ENCODE assay signal across 29 cellular contexts in genomic region chr12:104320627-104321024, GRCh38.
"Had no signal": no experiment of that assay in that cellular context is flagged by ENCODE, and none has a peak within 500 bp of the region (broad histone marks: within the 10 kb centered on the region; RNA-seq: fewer than 3 reads in every experiment).

No MANE protein-coding gene starts in this region.

- H3K27me3 ChIP-seq: neural progenitor cell, neutrophil, ovary, suprapubic skin, tibial artery, upper lobe of right lung had no signal

- H3K4me3 ChIP-seq: left ventricle myocardium inferior, lung, neural progenitor cell, ovary, prostate gland, skin epidermis, suprapubic skin, thoracic aorta, tibial artery, upper lobe of right lung had no signal

- H3K4me3 Mint-ChIP-seq: mesothelial cell of epicardium; naive B cell; natural killer cell; nephron progenitor cell; neural progenitor cell; stimulated activated naive CD8-positive, alpha-beta T cell treated with anti-CD3 and anti-CD28 coated beads, Interleukin-15, Interleukin-2, amounts not matched to agents 100 ng/mL and 50 ng/mL, for 24 hours had no signal

- H3K9me3 ChIP-seq: left ventricle myocardium inferior, neutrophil, ovary, prostate gland, suprapubic skin, thoracic aorta, tibial artery, upper lobe of right lung had no signal

- H3K4me1 Mint-ChIP-seq: mesothelial cell of epicardium, naive B cell, natural killer cell, nephron progenitor cell, neural progenitor cell had no signal

- H3K27ac Mint-ChIP-seq: mesothelial cell of epicardium; nephron progenitor cell; neural progenitor cell; stimulated activated naive CD8-positive, alpha-beta T cell treated with anti-CD3 and anti-CD28 coated beads, Interleukin-15, Interleukin-2, amounts not matched to agents 100 ng/mL and 50 ng/mL, for 24 hours had no signal

- H2AFZ ChIP-seq: neural progenitor cell had no signal

- ATAC-seq: natural killer cell, right cardiac atrium, sciatic nerve, upper lobe of right lung had no signal

- H3K4me2 ChIP-seq: neural progenitor cell had no signal

- H3K4me1 ChIP-seq: left ventricle myocardium inferior, neural progenitor cell, prostate gland, suprapubic skin, upper lobe of right lung had no signal

- H3K9ac ChIP-seq: neural progenitor cell had no signal

- H3K9me3 Mint-ChIP-seq: mesothelial cell of epicardium; naive B cell; natural killer cell; stimulated activated naive CD8-positive, alpha-beta T cell treated with anti-CD3 and anti-CD28 coated beads, Interleukin-15, Interleukin-2, amounts not matched to agents 100 ng/mL and 50 ng/mL, for 24 hours had no signal

- H3K36me3 ChIP-seq: ovary had no signal

- H3K27me3 Mint-ChIP-seq: naive B cell; stimulated activated naive CD8-positive, alpha-beta T cell treated with anti-CD3 and anti-CD28 coated beads, Interleukin-15, Interleukin-2, amounts not matched to agents 100 ng/mL and 50 ng/mL, for 24 hours had no signal

- H3K27ac ChIP-seq: left ventricle myocardium inferior, neural progenitor cell, neutrophil, ovary, prostate gland, suprapubic skin, thoracic aorta, tibial artery, upper lobe of right lung had no signal

- DNase-seq: hippocampal formation; kidney; left ventricle myocardium inferior; mesendoderm; naive B cell; natural killer cell; nephron progenitor cell; occipital lobe; ovary; retina; right cardiac atrium; stimulated activated CD4-positive, alpha-beta T cell treated with anti-CD3 and anti-CD28 coated beads, Interleukin-12 subunit alpha, Interleukin-12 subunit beta, amount 100 ng/mL, for 4 hours; stimulated activated CD4-positive, alpha-beta T cell treated with anti-CD3 and anti-CD28 coated beads, Interleukin-15, amount 100 ng/mL, for 24 hours; stimulated activated CD4-positive, alpha-beta T cell treated with anti-CD3 and anti-CD28 coated beads, Interleukin-2, amount 100 ng/mL, for 24 hours; stimulated activated CD4-positive, alpha-beta T cell treated with anti-CD3 and anti-CD28 coated beads, Interleukin-4, amount 100 ng/mL, for 1 hour; stimulated activated naive CD4-positive, alpha-beta T cell; tibial artery; trophoblast cell; upper lobe of right lung had no signal
